ENCODE assay signal across 14 cellular contexts in the genomic region with DNA sequence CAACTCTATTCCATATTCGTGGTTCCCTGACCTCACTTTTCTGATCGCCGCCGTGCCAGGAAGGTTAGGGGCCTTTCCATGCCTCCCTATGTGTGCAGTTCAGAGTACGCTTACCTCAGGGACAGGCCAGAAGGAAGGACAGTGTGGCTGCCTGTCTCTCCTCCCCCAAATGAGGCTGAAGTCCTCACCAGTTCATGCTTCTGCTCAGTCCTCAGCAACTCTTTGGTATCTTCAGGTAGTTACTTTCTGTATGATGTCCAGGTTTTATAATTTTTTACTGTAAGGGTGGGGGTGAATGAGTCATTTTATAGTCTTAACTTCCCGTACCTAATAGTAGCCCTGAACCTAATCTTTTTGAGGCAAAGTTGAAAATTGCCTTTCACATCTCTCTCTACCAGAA.
DNase-seq lines count a peak whose midpoint lies in the region; ATAC-seq and TF ChIP-seq lines count a peak whose summit lies in the region.
"Had no signal": no experiment of that assay in that cellular context is flagged by ENCODE, and none has a peak within 500 bp of the region (broad histone marks: within the 10 kb centered on the region; RNA-seq: fewer than 3 reads in every experiment).

No MANE protein-coding gene starts in this region.

- no peaks in the 10 kb centered on the region for H3K79me2 ChIP-seq in GM23248 (ENCODE audit: insufficient read depth)

- H3K4me1 ChIP-seq in HUES6 (ENCODE audit: control insufficient read depth, insufficient read depth, low read length) (peaks cover 70% of the 10 kb centered on the region), colonic mucosa (no peaks in the 10 kb centered on the region), mucosa of descending colon (ENCODE audit: low read depth) (peaks cover 17% of the 10 kb centered on the region), thoracic aorta (ENCODE audit: control insufficient read depth in 1 of 2, low read depth in 2 of 2) (peaks cover 7 to 32% of the 10 kb centered on the region in 2 donors), GM23248 (ENCODE audit: insufficient read depth) (no peaks in the 10 kb centered on the region)
- H3K4me1 ChIP-seq: Caco-2 had no signal

- H3K9me2 ChIP-seq in GM23248 (ENCODE audit: insufficient read depth), result no peaks in the 10 kb centered on the region; the same call in 1 of the 2 replicates

- H3K4me3 ChIP-seq in HUES6 (ENCODE audit: low read depth, low read length), result no peak overlapping the region
- H3K4me3 ChIP-seq in colonic mucosa, result no peak overlapping the region
- H3K4me3 ChIP-seq in mucosa of descending colon, result no peak overlapping the region
- H3K4me3 ChIP-seq in thoracic aorta, result peak overlapping the region; percentile 48
- H3K4me3 ChIP-seq in GM23248, result no peak overlapping the region

- H3K36me3 ChIP-seq in HUES6 (ENCODE audit: control insufficient read depth, insufficient read depth, low read length), result no peaks in the 10 kb centered on the region; the same call in 1 of the 2 replicates
- no peaks in the 10 kb centered on the region for H3K36me3 ChIP-seq in colonic mucosa
- no peaks in the 10 kb centered on the region for H3K36me3 ChIP-seq in mucosa of descending colon (ENCODE audit: low read depth)
- H3K36me3 ChIP-seq in thoracic aorta, result no peaks in the 10 kb centered on the region
- no peaks in the 10 kb centered on the region for H3K36me3 ChIP-seq in GM23248 (ENCODE audit: low read depth)

- no peak overlapping the region for H3K4me2 ChIP-seq in GM23248 (ENCODE audit: unreplicated experiment)

- no peak overlapping the region for H2AFZ ChIP-seq in GM23248

- in situ Hi-C loops in GM23248 (cut with MboI), result no loop called here

- H3K27ac ChIP-seq in HUES6 (ENCODE audit: low read depth, low read length) (peak overlapping the region; percentile 69; the same call in 1 of the 2 replicates), colonic mucosa (peak overlapping the region; percentile 70), thoracic aorta (peak overlapping the region in 1 of 2 donors; percentile 39), GM23248 (no peak overlapping the region)

- ATAC-seq in mucosa of descending colon (peak; percentile 98), thoracic aorta (ENCODE audit: insufficient number of reproducible peaks, low FRiP score, low read depth) (no peak), GM19463 (IDR thresholded peaks at IDR 0.05; ENCODE audit: unreplicated experiment) (no peak)

- DNase-seq in colonic mucosa (peak; percentile 41), mucosa of descending colon (peak in 2 of 3 donors; percentile 24 to 33), thoracic aorta (ENCODE audit: low spot score) (no peak), GM23248 (no peak)
- DNase-seq in activated naive CD4-positive, alpha-beta T cell treated with Interleukin-2 at 50 U/mL for 16 hours, result no peak
- DNase-seq: AML-193, Caco-2, DMS53, NCI-H1930, NCI-H2171 treated with DMSO at 0.1 percent for 48 hours, NCI-H510A treated with DMSO at 0.1 percent for 48 hours, RPMI8226 had no signal

- no peaks in the 10 kb centered on the region for H3F3A ChIP-seq in GM23248 (ENCODE audit: insufficient read depth)

- TF ChIP-seq CTCF in colonic mucosa (IDR thresholded peaks at IDR 0.05), result no peak
- no peak for TF ChIP-seq CTCF in mucosa of descending colon (IDR thresholded peaks at IDR 0.05)
- TF ChIP-seq CTCF in thoracic aorta (IDR thresholded peaks at IDR 0.05), result no peak

- H3K9me3 ChIP-seq in HUES6 (ENCODE audit: control insufficient read depth, insufficient read depth, low read depth, low read length), result no peaks in the 10 kb centered on the region
- no peaks in the 10 kb centered on the region for H3K9me3 ChIP-seq in colonic mucosa
- H3K9me3 ChIP-seq in mucosa of descending colon, result no peaks in the 10 kb centered on the region
- no peaks in the 10 kb centered on the region for H3K9me3 ChIP-seq in thoracic aorta
- H3K9me3 ChIP-seq in GM23248 (ENCODE audit: low read depth), result no peaks in the 10 kb centered on the region
- H3K9me3 ChIP-seq: Caco-2 had no signal

- H3K27me3 ChIP-seq in HUES6 (ENCODE audit: control insufficient read depth, insufficient read depth, low read length) (no peaks in the 10 kb centered on the region), colonic mucosa (no peaks in the 10 kb centered on the region), thoracic aorta (replicated peaks; ENCODE audit: insufficient read depth) (no peaks in the 10 kb centered on the region), GM23248 (replicated peaks; ENCODE audit: insufficient read depth) (no peaks in the 10 kb centered on the region)

- no peaks in the 10 kb centered on the region for H4K20me1 ChIP-seq in GM23248 (ENCODE audit: insufficient read depth)

- intact Hi-C loops in colonic mucosa (cut with DNase I) (no loop called here), mucosa of descending colon (cut with DNase I, micrococcal nuclease) (no loop called here)

- H3K9ac ChIP-seq in HUES6 (ENCODE audit: low read length) (no peak overlapping the region), colonic mucosa (ENCODE audit: low read depth in 2 of 2, low read length in 2 of 2) (no peak overlapping the region), GM23248 (no peak overlapping the region)

- WGBS in GM23248 (ENCODE audit: low coverage in 1 of 2, low lambda C conversion rate in 2 of 2, missing lambda C conversion rate in 2 of 2), 2 experiments, result 92 to 94% methylated on average over 6 of the region's 6 CpGs

Comparison
In these comparisons a context has a peak if more than half of its experiments do, and no peak if none do; other contexts are left out.
1. DNase-seq: peak in colonic mucosa (single experiment) and mucosa of descending colon (2 of 3); none in thoracic aorta (single experiment), GM23248 (single experiment) and activated naive CD4-positive, alpha-beta T cell treated with Interleukin-2 at 50 U/mL for 16 hours (single experiment).